1 cellular context compared by ENCODE assay signal in genomic region chr5:172283020-172283861, GRCh38.
A peak's percentile ranks its signal among the peaks of the same experiment; 100 is the strongest.
TF ChIP-seq lines count a peak whose summit lies in the region.

TSS of gene UBTD2 (minus strand) at chr5:172283764. CDS start at chr5:172283665, 99 bp downstream.

TF ChIP-seq in HepG2, 621 proteins besides CTCF, POLR2A, EP300 and RAD21 (continued from another document and continues in another):
- TF ChIP-seq HMGXB3 (CRISPR knock-in tag; IDR thresholded peaks at IDR 0.05; ENCODE audit: borderline replicate concordance) (no peak), ZBTB2 (CRISPR knock-in tag; IDR thresholded peaks at IDR 0.05; ENCODE audit: low read depth) (peak; percentile 87; the same call in 1 of the 2 replicates), SNAPC4 (CRISPR knock-in tag; IDR thresholded peaks at IDR 0.05) (no peak), UBTF (CRISPR knock-in tag; IDR thresholded peaks at IDR 0.05) (peak; percentile 82; the same call in 1 of the 2 replicates), ZMYM3 (CRISPR knock-in tag; IDR thresholded peaks at IDR 0.05) (peak; percentile 48; the same call in 1 of the 2 replicates), ZNF7 (CRISPR knock-in tag; IDR thresholded peaks at IDR 0.05) (no peak), PHF8 (CRISPR knock-in tag; IDR thresholded peaks at IDR 0.05) (peak; percentile 79), ZNF709 (CRISPR knock-in tag; IDR thresholded peaks at IDR 0.05) (no peak), GLI4 (CRISPR knock-in tag; IDR thresholded peaks at IDR 0.05; ENCODE audit: borderline replicate concordance) (peak; percentile 75; the same call in 1 of the 2 replicates), KAT8 (CRISPR knock-in tag; IDR thresholded peaks at IDR 0.05) (0 out of 2 replicates have a peak, but pooled peaks have one; percentile 25), DMTF1 (CRISPR knock-in tag; IDR thresholded peaks at IDR 0.05) (no peak), CCDC6 (CRISPR knock-in tag; IDR thresholded peaks at IDR 0.05) (no peak), HINFP (CRISPR knock-in tag; IDR thresholded peaks at IDR 0.05; ENCODE audit: low read depth) (no peak), NR2F1 (CRISPR knock-in tag; IDR thresholded peaks at IDR 0.05) (no peak), HOMEZ (CRISPR knock-in tag; IDR thresholded peaks at IDR 0.05; ENCODE audit: low read depth) (no peak), ZNF124 (CRISPR knock-in tag; IDR thresholded peaks at IDR 0.05) (no peak), SMC3 (IDR thresholded peaks at IDR 0.05; ENCODE audit: low read length) (no peak), HBP1 (CRISPR knock-in tag; IDR thresholded peaks at IDR 0.05; ENCODE audit: low read depth) (no peak), NFKB2 (CRISPR knock-in tag; IDR thresholded peaks at IDR 0.05; ENCODE audit: borderline replicate concordance) (no peak; the same call in 1 of the 2 replicates), TGIF2 (CRISPR knock-in tag; IDR thresholded peaks at IDR 0.05) (peak; percentile 39; the same call in 1 of the 2 replicates)
